Comparison of ENCODE assay signal across 9 cellular contexts in the genomic region with DNA sequence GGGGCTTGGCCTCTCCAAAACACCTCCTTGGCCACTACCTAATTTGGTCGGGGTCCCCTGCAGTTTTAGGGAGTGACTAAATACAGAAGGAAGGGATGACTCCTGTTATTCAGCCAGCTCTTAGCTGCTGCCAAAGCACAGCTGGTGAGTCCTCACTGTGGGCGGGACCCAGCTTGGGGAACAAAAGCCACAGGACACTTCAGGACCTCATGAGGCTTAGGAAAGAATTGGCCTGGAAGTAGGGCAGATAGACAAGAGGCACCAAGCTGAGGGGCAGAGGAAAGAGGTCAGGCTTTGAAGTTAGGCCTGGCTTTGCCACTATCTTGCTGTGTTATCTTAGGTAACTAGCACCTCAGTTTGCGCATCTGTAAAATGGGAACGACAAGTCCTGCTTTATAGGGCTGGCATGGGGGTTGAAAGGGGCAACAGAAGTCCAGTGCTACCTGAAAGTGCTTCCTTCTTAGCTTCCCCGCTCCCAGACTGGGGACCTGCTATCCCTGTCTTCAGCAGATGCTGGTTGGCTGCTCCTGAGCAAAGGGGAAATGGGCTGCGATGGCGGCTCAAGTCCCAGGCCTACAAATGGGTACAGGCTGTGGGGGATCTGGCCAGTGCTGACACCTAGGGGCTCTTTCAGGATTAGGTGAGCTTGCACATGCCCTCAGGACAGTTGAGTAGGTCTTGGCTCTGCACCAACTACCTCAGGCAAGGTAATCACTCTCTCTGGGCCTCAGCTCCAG. TPM values are rescaled to one million over a fixed set of nuclear protein-coding genes. Genes with fewer than 3 reads are reported as not detected.
DNase-seq lines count a peak whose midpoint lies in the region; ATAC-seq and TF ChIP-seq lines count a peak whose summit lies in the region.
"Had no signal": no experiment of that assay in that cellular context is flagged by ENCODE, and none has a peak within 500 bp of the region (broad histone marks: within the 10 kb centered on the region; RNA-seq: fewer than 3 reads in every experiment).

No MANE protein-coding gene starts in this region.

- no peaks in the 10 kb centered on the region for H3K36me3 Mint-ChIP-seq in activated CD4-positive, alpha-beta T cell treated with anti-CD3 and anti-CD28 coated beads for 36 hours (ENCODE audit: low read depth)

- H3K27ac Mint-ChIP-seq in activated CD4-positive, alpha-beta T cell treated with anti-CD3 and anti-CD28 coated beads for 36 hours, result no peak overlapping the region

- POLR2A ChIA-PET in activated CD4-positive, alpha-beta T cell treated with anti-CD3 and anti-CD28 coated beads for 36 hours (lab: Charles Lee), result no interaction called here

- H3K9me3 Mint-ChIP-seq in activated CD4-positive, alpha-beta T cell treated with anti-CD3 and anti-CD28 coated beads for 36 hours (ENCODE audit: low read depth), result no peaks in the 10 kb centered on the region

- intact Hi-C loops in activated CD4-positive, alpha-beta T cell treated with anti-CD3 and anti-CD28 coated beads for 36 hours (cut with DNase I, micrococcal nuclease), result no loop called here
- intact Hi-C loops in thyroid gland (cut with DNase I), result loop anchor here (5.0 kb wide), 1 partner anchor 104 kb away; no protein-coding TSS in a partner anchor

- no peak overlapping the region for H3K4me3 Mint-ChIP-seq in activated CD4-positive, alpha-beta T cell treated with anti-CD3 and anti-CD28 coated beads for 36 hours

- H3K27me3 ChIP-seq in RWPE2 (ENCODE audit: insufficient read depth, poor library complexity, severe bottlenecking) (no peaks in the 10 kb centered on the region), thyroid gland (no peaks in the 10 kb centered on the region)

- H3K4me1 ChIP-seq in RWPE2 (ENCODE audit: insufficient read depth, poor library complexity, severe bottlenecking) (peaks cover 14% of the 10 kb centered on the region), thyroid gland (peaks cover 0 to 32% of the 10 kb centered on the region in 2 donors)

- no peaks in the 10 kb centered on the region for H3K36me3 ChIP-seq in RWPE2 (ENCODE audit: low read depth)
- no peaks in the 10 kb centered on the region for H3K36me3 ChIP-seq in thyroid gland

- H3K27ac ChIP-seq in RWPE2 (ENCODE audit: poor library complexity, severe bottlenecking) (no peak overlapping the region), thyroid gland (peak overlapping the region; percentile 18 to 65 (median 52))

- 75 to 76% methylated on average over 6 to 7 of the region's 7 CpGs for WGBS in thyroid gland, 2 donors

- no peak for TF ChIP-seq CTCF in RWPE2 (IDR thresholded peaks at IDR 0.05; ENCODE audit: poor library complexity, severe bottlenecking)
- TF ChIP-seq CTCF in thyroid gland (IDR thresholded peaks at IDR 0.05), result peak in 2 of 6 experiments; percentile 14 to 17

- H3K27me3 Mint-ChIP-seq in activated CD4-positive, alpha-beta T cell treated with anti-CD3 and anti-CD28 coated beads for 36 hours, result no peaks in the 10 kb centered on the region

- ATAC-seq in activated CD4-positive, alpha-beta T cell treated with anti-CD3 and anti-CD28 coated beads for 36 hours, result no peak
- ATAC-seq in RWPE2 (ENCODE audit: low read depth) (0 out of 3 replicates have a peak, but pooled peaks have one; percentile 19), GM21526 (IDR thresholded peaks at IDR 0.05; ENCODE audit: low FRiP score, unreplicated experiment) (no peak)

- CTCF ChIA-PET in activated CD4-positive, alpha-beta T cell treated with anti-CD3 and anti-CD28 coated beads for 36 hours (lab: Charles Lee), result interaction anchor here (0.6 to 1.3 kb wide), 5 partner anchors 13 to 1272 kb away, joined by 3 to 4 read pairs (median 3); no protein-coding TSS in a partner anchor

- H3K4me1 Mint-ChIP-seq in activated CD4-positive, alpha-beta T cell treated with anti-CD3 and anti-CD28 coated beads for 36 hours, result peaks cover 31% of the 10 kb centered on the region

- TF ChIP-seq POLR2A in thyroid gland (IDR thresholded peaks at IDR 0.05), result no peak

- H3K4me3 ChIP-seq in RWPE2 (ENCODE audit: severe bottlenecking), result no peak overlapping the region
- no peak overlapping the region for H3K4me3 ChIP-seq in thyroid gland (replicated peaks in 1 of 3)

- DNase-seq in activated CD4-positive, alpha-beta T cell treated with anti-CD3 and anti-CD28 coated beads for 36 hours, result peak; percentile 47
- no peak for DNase-seq in activated CD4-positive, alpha-beta T cell treated with anti-CD3 and anti-CD28 coated beads for 1 hour
- DNase-seq in RWPE2 (ENCODE audit: low spot score) (no peak), glomerular visceral epithelial cell (ENCODE audit: extremely low spot score) (peak; percentile 30), thyroid gland (peak; percentile 52 to 57), NCI-H1048 (lab: John Stamatoyannopoulos, UW) (no peak), cerebellar nuclear complex (lab: John Stamatoyannopoulos, UW) (no peak)
- DNase-seq: activated CD4-positive, CD25-positive, alpha-beta regulatory T cell had no signal

- no peaks in the 10 kb centered on the region for H3K9me3 ChIP-seq in RWPE2 (ENCODE audit: severe bottlenecking)
- no peaks in the 10 kb centered on the region for H3K9me3 ChIP-seq in thyroid gland

RNA-seq across cellular contexts. Expression of gene IFI6, which starts 15.7 kb away (rescaled TPM):
- 10 to 100 TPM; 41.8 to 62.5 TPM for total RNA-seq in activated CD4-positive, alpha-beta T cell treated with anti-CD3 and anti-CD28 coated beads for 36 hours
- 100 to 1,000 TPM; 120 to 174 (median 150) TPM for total RNA-seq in thyroid gland

RNA-seq across cellular contexts. Expression of gene FGR, which starts 21.3 kb away (rescaled TPM):
- total RNA-seq in activated CD4-positive, alpha-beta T cell treated with anti-CD3 and anti-CD28 coated beads for 36 hours, result under 1 TPM in 1 of 2 experiments, not detected in 1; 0.11 TPM
- total RNA-seq in thyroid gland, result 1 to 10 TPM; 4.6 to 7.1 (median 6.4) TPM

RNA-seq across cellular contexts. Expression of gene AHDC1, which starts 52.4 kb away (rescaled TPM):
- total RNA-seq in activated CD4-positive, alpha-beta T cell treated with anti-CD3 and anti-CD28 coated beads for 36 hours, result 10 to 100 TPM; 10.3 to 12.1 TPM
- total RNA-seq in thyroid gland, result 10 to 100 TPM; 25.5 to 91.4 (median 47.8) TPM

Comparison
In these comparisons a context has a peak if more than half of its experiments do, and no peak if none do; other contexts are left out.
1. DNase-seq: peak in activated CD4-positive, alpha-beta T cell treated with anti-CD3 and anti-CD28 coated beads for 36 hours (single experiment), glomerular visceral epithelial cell (single experiment) and thyroid gland (2 of 2); none in activated CD4-positive, alpha-beta T cell treated with anti-CD3 and anti-CD28 coated beads for 1 hour (single experiment), RWPE2 (single experiment), NCI-H1048 (single experiment) and cerebellar nuclear complex (0 of 2).
2. RNA of gene FGR, which starts 21.3 kb away (total RNA-seq): 4.6 to 7.1 TPM in thyroid gland; 0.11 TPM in activated CD4-positive, alpha-beta T cell treated with anti-CD3 and anti-CD28 coated beads for 36 hours; every median in the first group is over 4 times any median in the second.